Comparison of ENCODE assay signal across 29 cellular contexts in the genomic region with DNA sequence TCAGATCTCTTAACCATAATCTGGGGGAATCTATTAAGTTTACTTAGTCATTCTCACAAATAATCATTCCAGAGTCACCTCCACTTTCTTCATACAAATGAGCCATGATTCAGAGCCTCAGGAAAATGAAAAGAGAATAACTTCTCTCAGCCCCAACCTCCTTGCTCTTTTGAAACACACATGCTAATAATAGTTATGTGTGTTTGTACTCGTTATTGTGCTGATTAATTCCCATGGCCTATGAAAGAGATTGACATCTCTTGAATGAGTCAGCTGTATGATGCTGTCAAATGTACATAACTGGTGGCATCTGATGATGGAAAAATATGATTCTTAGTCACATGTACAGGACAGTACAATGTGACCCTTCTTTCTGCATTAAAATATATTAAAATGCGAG. TPM values are rescaled to one million over a fixed set of nuclear protein-coding genes. Genes with fewer than 3 reads are reported as not detected.
DNase-seq lines count a peak whose midpoint lies in the region; TF ChIP-seq lines count a peak whose summit lies in the region.
"Had no signal": no experiment of that assay in that cellular context is flagged by ENCODE, and none has a peak within 500 bp of the region (broad histone marks: within the 10 kb centered on the region; RNA-seq: fewer than 3 reads in every experiment).

No MANE protein-coding gene starts in this region.

- no peaks in the 10 kb centered on the region for H3K27me3 ChIP-seq in GM23248 (replicated peaks; ENCODE audit: insufficient read depth)
- no peaks in the 10 kb centered on the region for H3K27me3 ChIP-seq in osteoblast (ENCODE audit: insufficient read depth, low read length)
- H3K27me3 ChIP-seq: BLaER1, SJCRH30, upper lobe of left lung had no signal

- H3K79me2 ChIP-seq in GM23248 (ENCODE audit: insufficient read depth) (no peaks in the 10 kb centered on the region), osteoblast (ENCODE audit: insufficient read depth, low read length) (no peaks in the 10 kb centered on the region)

- in situ Hi-C loops in GM23248 (cut with MboI) (loop anchor here (25.0 kb wide), 1 partner anchor 910 kb away; no protein-coding TSS in a partner anchor), SK-MEL-5 (cut with HindIII; ENCODE audit: low pct_unique_long_range_greater_than_20kb, low sequenced_read_pairs) (no loop called here)

- H3K9me3 ChIP-seq in GM23248 (ENCODE audit: low read depth) (no peaks in the 10 kb centered on the region), osteoblast (ENCODE audit: low read depth, low read length) (no peaks in the 10 kb centered on the region)
- H3K9me3 ChIP-seq: BLaER1, HAP-1, lower lobe of right lung, mucosa of descending colon, SJCRH30, upper lobe of left lung had no signal

- no peak overlapping the region for H3K27ac ChIP-seq in GM23248
- H3K27ac ChIP-seq in osteoblast (ENCODE audit: low read depth, low read length), result no peak overlapping the region
- H3K27ac ChIP-seq: BLaER1, lower lobe of right lung, SJCRH30, upper lobe of left lung had no signal

- H3K9ac ChIP-seq in GM23248, result no peak overlapping the region
- H3K9ac ChIP-seq: BLaER1 had no signal

- H4K20me1 ChIP-seq in GM23248 (ENCODE audit: insufficient read depth) (no peaks in the 10 kb centered on the region), osteoblast (ENCODE audit: insufficient read depth, low read length) (no peaks in the 10 kb centered on the region)
- H4K20me1 ChIP-seq: BLaER1 had no signal

- H3F3A ChIP-seq in GM23248 (ENCODE audit: insufficient read depth), result no peaks in the 10 kb centered on the region

- TF ChIP-seq CTCF in choroid plexus epithelial cell (conservative IDR thresholded peaks at IDR 0.05; ENCODE audit: low read depth, low read length) (no peak), osteoblast (IDR thresholded peaks at IDR 0.05; ENCODE audit: extremely low read depth, low read depth, low read length) (no peak)

- WGBS in GM23248 (ENCODE audit: low coverage in 1 of 2, low lambda C conversion rate in 2 of 2, missing lambda C conversion rate in 2 of 2), 2 experiments, result 64 to 65% methylated on average over 2 of the region's 2 CpGs

- no peaks in the 10 kb centered on the region for H3K4me1 ChIP-seq in GM23248 (ENCODE audit: insufficient read depth)
- no peaks in the 10 kb centered on the region for H3K4me1 ChIP-seq in osteoblast (ENCODE audit: insufficient read depth, low read length)
- H3K4me1 ChIP-seq: BLaER1, HAP-1, SJCRH30, upper lobe of left lung had no signal

- peak; percentile 14 for DNase-seq in GM23248
- peak; percentile 62 for DNase-seq in SK-MEL-5 (ENCODE audit: low read depth, low spot score)
- peak; percentile 5 for DNase-seq in choroid plexus epithelial cell (ENCODE audit: low read depth)
- DNase-seq in osteoblast (ENCODE audit: insufficient read length, low spot score, missing footprints), result no peak
- no peak for DNase-seq in activated naive CD4-positive, alpha-beta T cell treated with anti-CD3 and anti-CD28 coated beads, Interleukin-2, amount 50 U/mL, for 16 hours
- DNase-seq in hepatic stellate cell (ENCODE audit: low spot score), result no peak
- DNase-seq in activated CD8-positive, alpha-beta memory T cell treated with anti-CD3 and anti-CD28 coated beads for 24 hours, result no peak
- DNase-seq in DMS153 (lab: John Stamatoyannopoulos, UW), result no peak
- DNase-seq: activated CD4-positive, alpha-beta T cell treated with anti-CD3 and anti-CD28 coated beads for 4 hours; activated naive CD4-positive, alpha-beta T cell treated with Interleukin-2 at 50 U/mL for 16 hours; activated T-cell treated with anti-CD3 and anti-CD28 coated beads, Interleukin-2, amount 50 U/mL, for 4 hours; central memory CD4-positive, alpha-beta T cell; DMS79 treated with DMSO at 0.1 percent for 48 hours; glutamatergic neuron; KG1; kidney glomerular epithelial cell; lower lobe of right lung; mucosa of descending colon; NCI-H1417 treated with DMSO at 0.1 percent for 48 hours; NCI-H2081; NCI-H226; NCI-H69; right cardiac atrium; SJCRH30; stimulated activated CD4-positive, alpha-beta T cell treated with anti-CD3 and anti-CD28 coated beads, Interleukin-2, amount 100 ng/mL, for 48 hours; T-helper 1 cell; upper lobe of left lung had no signal

- no peak overlapping the region for H3K4me3 ChIP-seq in GM23248
- no peak overlapping the region for H3K4me3 ChIP-seq in choroid plexus epithelial cell (ENCODE audit: low read depth, low read length)
- H3K4me3 ChIP-seq in osteoblast (ENCODE audit: insufficient read depth, low read length), result no peak overlapping the region
- H3K4me3 ChIP-seq: BLaER1, HAP-1, lower lobe of right lung, mucosa of descending colon, SJCRH30, upper lobe of left lung had no signal

- no peak overlapping the region for H2AFZ ChIP-seq in GM23248
- peak overlapping the region; percentile 17 for H2AFZ ChIP-seq in osteoblast (ENCODE audit: low read length)

- H3K4me2 ChIP-seq in GM23248 (ENCODE audit: unreplicated experiment) (no peak overlapping the region), osteoblast (ENCODE audit: insufficient read depth, low read length) (no peak overlapping the region)
- H3K4me2 ChIP-seq: BLaER1 had no signal

- H3K36me3 ChIP-seq in GM23248 (ENCODE audit: low read depth) (no peaks in the 10 kb centered on the region), osteoblast (ENCODE audit: insufficient read depth, low read length) (peaks cover 3% of the 10 kb centered on the region)
- H3K36me3 ChIP-seq: lower lobe of right lung, upper lobe of left lung had no signal

- no peaks in the 10 kb centered on the region for H3K9me2 ChIP-seq in GM23248 (ENCODE audit: insufficient read depth)

RNA-seq across cellular contexts. Expression of gene DTL, which starts 41.5 kb away (rescaled TPM):
- total RNA-seq in GM23248 (2014; rRNA removed; shearing (Covaris generic)), result 8.2 and 10.5 TPM in 2 replicates
- polyA plus RNA-seq in GM23248 (2016; fragmentation: Nextera tagmentation; extraction: Ambion mirVana), result 7.6 and 9.7 TPM in 2 replicates
- 25.6 and 36.5 TPM in 2 replicates for total RNA-seq in SK-MEL-5 (2014; rRNA removed; shearing (Covaris generic))
- 20.5 and 27.9 TPM in 2 replicates for polyA plus RNA-seq in SK-MEL-5 (2015; cell fraction: cytosol; rRNA removed)
- 25.2 and 26.2 TPM in 2 replicates for polyA plus RNA-seq in SK-MEL-5 (2015; cell fraction: nucleus; rRNA removed)
- total RNA-seq in osteoblast, result 2.9 and 3.2 TPM in 2 replicates

RNA-seq across cellular contexts. Expression of gene INTS7, which starts 41.7 kb away (rescaled TPM):
- total RNA-seq in GM23248 (2014; rRNA removed; shearing (Covaris generic)), result 9.6 and 12.1 TPM in 2 replicates
- 9.8 and 11.8 TPM in 2 replicates for polyA plus RNA-seq in GM23248 (2016; fragmentation: Nextera tagmentation; extraction: Ambion mirVana)
- 20.7 and 25.4 TPM in 2 replicates for total RNA-seq in SK-MEL-5 (2014; rRNA removed; shearing (Covaris generic))
- polyA plus RNA-seq in SK-MEL-5 (2015; cell fraction: cytosol; rRNA removed), result 21.2 and 21.6 TPM in 2 replicates
- 18.0 and 23.1 TPM in 2 replicates for polyA plus RNA-seq in SK-MEL-5 (2015; cell fraction: nucleus; rRNA removed)
- 20.3 and 21.5 TPM in 2 replicates for total RNA-seq in osteoblast

Comparison
In these comparisons a context has a peak if more than half of its experiments do, and no peak if none do; other contexts are left out.
1. DNase-seq: peak in GM23248 (single experiment), SK-MEL-5 (single experiment) and choroid plexus epithelial cell (single experiment); none in osteoblast (single experiment), activated naive CD4-positive, alpha-beta T cell treated with anti-CD3 and anti-CD28 coated beads, Interleukin-2, amount 50 U/mL, for 16 hours (single experiment), hepatic stellate cell (single experiment), activated CD8-positive, alpha-beta memory T cell treated with anti-CD3 and anti-CD28 coated beads for 24 hours (single experiment) and DMS153 (single experiment).